In genomic region chr15:28075482-28076029, GRCh38 we compare ENCODE assay signal across 25 cellular contexts. TPM values are rescaled to one million over a fixed set of nuclear protein-coding genes. Genes with fewer than 3 reads are reported as not detected.
"Had no signal": no experiment of that assay in that cellular context is flagged by ENCODE, and none has a peak within 500 bp of the region (broad histone marks: within the 10 kb centered on the region; RNA-seq: fewer than 3 reads in every experiment).

No MANE protein-coding gene starts in this region.

- H3K4me3 Mint-ChIP-seq: activated CD4-positive, alpha-beta T cell treated with anti-CD3 and anti-CD28 coated beads, Interleukin-2, amount 10 ng/mL, durations not matched to agents 24 days and 14 days; activated CD8-positive, alpha-beta T cell treated with anti-CD3 and anti-CD28 coated beads for 36 hours; activated naive CD4-positive, alpha-beta T cell treated with anti-CD3 and anti-CD28 coated beads, Interleukin-2, amount 10 ng/mL, durations not matched to agents 7 days and 5 days; activated naive CD8-positive, alpha-beta T cell treated with anti-CD3 and anti-CD28 coated beads, Interleukin-2, amount 50 U/mL, for 24 hours; endodermal cell; nephron progenitor cell had no signal

- ATAC-seq: activated CD8-positive, alpha-beta T cell treated with anti-CD3 and anti-CD28 coated beads for 36 hours; activated naive CD8-positive, alpha-beta T cell treated with anti-CD3 and anti-CD28 coated beads, Interleukin-2, amount 50 U/mL, for 24 hours; foreskin keratinocyte; stimulated activated naive CD8-positive, alpha-beta T cell treated with anti-CD3 and anti-CD28 coated beads, Interleukin-15, Interleukin-2, amounts not matched to agents 100 U/mL and 50 U/mL, for 24 hours had no signal

- DNase-seq: activated CD4-positive, alpha-beta T cell treated with anti-CD3 and anti-CD28 coated beads, Interleukin-2, amount 10 ng/mL, durations not matched to agents 24 days and 14 days; activated CD8-positive, alpha-beta T cell treated with anti-CD3 and anti-CD28 coated beads for 36 hours; activated effector memory CD4-positive, alpha-beta T cell treated with Interleukin-2 at 50 U/mL for 16 hours; activated naive CD4-positive, alpha-beta T cell treated with anti-CD3 and anti-CD28 coated beads, Interleukin-2, amount 10 ng/mL, durations not matched to agents 7 days and 5 days; activated naive CD8-positive, alpha-beta T cell treated with anti-CD3 and anti-CD28 coated beads, Interleukin-2, amount 50 U/mL, for 24 hours; activated T-cell treated with anti-CD3 and anti-CD28 coated beads, Interleukin-2, amount 50 U/mL, for 48 hours; anterior cingulate cortex; caudate nucleus; colonic mucosa; endodermal cell; foreskin keratinocyte; hypothalamus; kidney; left ventricle myocardium inferior; mammary epithelial cell; midbrain; nephron progenitor cell; occipital lobe; stimulated activated naive CD8-positive, alpha-beta T cell treated with anti-CD3 and anti-CD28 coated beads, Interleukin-15, Interleukin-2, amounts not matched to agents 100 U/mL and 50 U/mL, for 24 hours; substantia nigra had no signal

- H3K36me3 Mint-ChIP-seq: activated naive CD4-positive, alpha-beta T cell treated with anti-CD3 and anti-CD28 coated beads, Interleukin-2, amount 10 ng/mL, durations not matched to agents 7 days and 5 days had no signal

- H3K4me3 ChIP-seq: colonic mucosa, left ventricle myocardium inferior, right atrium auricular region, tibial nerve had no signal

- H3K27ac Mint-ChIP-seq: activated CD4-positive, alpha-beta T cell treated with anti-CD3 and anti-CD28 coated beads, Interleukin-2, amount 10 ng/mL, durations not matched to agents 24 days and 14 days; activated CD8-positive, alpha-beta T cell treated with anti-CD3 and anti-CD28 coated beads for 36 hours; activated naive CD4-positive, alpha-beta T cell treated with anti-CD3 and anti-CD28 coated beads, Interleukin-2, amount 10 ng/mL, durations not matched to agents 7 days and 5 days; activated naive CD8-positive, alpha-beta T cell treated with anti-CD3 and anti-CD28 coated beads, Interleukin-2, amount 50 U/mL, for 24 hours; endodermal cell; nephron progenitor cell had no signal

- H3K9me3 Mint-ChIP-seq: activated CD4-positive, alpha-beta T cell treated with anti-CD3 and anti-CD28 coated beads, Interleukin-2, amount 10 ng/mL, durations not matched to agents 24 days and 14 days; activated naive CD4-positive, alpha-beta T cell treated with anti-CD3 and anti-CD28 coated beads, Interleukin-2, amount 10 ng/mL, durations not matched to agents 7 days and 5 days; activated naive CD8-positive, alpha-beta T cell treated with anti-CD3 and anti-CD28 coated beads, Interleukin-2, amount 50 U/mL, for 24 hours had no signal

- H3K4me1 Mint-ChIP-seq: activated CD4-positive, alpha-beta T cell treated with anti-CD3 and anti-CD28 coated beads, Interleukin-2, amount 10 ng/mL, durations not matched to agents 24 days and 14 days; activated naive CD4-positive, alpha-beta T cell treated with anti-CD3 and anti-CD28 coated beads, Interleukin-2, amount 10 ng/mL, durations not matched to agents 7 days and 5 days; activated naive CD8-positive, alpha-beta T cell treated with anti-CD3 and anti-CD28 coated beads, Interleukin-2, amount 50 U/mL, for 24 hours; endodermal cell; nephron progenitor cell had no signal

RNA-seq across cellular contexts. Expression of gene OCA2, which starts 23.6 kb away (rescaled TPM):
- total RNA-seq: activated CD4-positive, alpha-beta T cell treated with anti-CD3 and anti-CD28 coated beads, Interleukin-2, amount 10 ng/mL, durations not matched to agents 24 days and 14 days; activated CD8-positive, alpha-beta T cell treated with anti-CD3 and anti-CD28 coated beads for 36 hours; epithelial cell of proximal tubule; fibroblast of lung; left ventricle myocardium inferior; myocyte had no signal
